In genomic region chr7:85030893-85031292, GRCh38 we compare ENCODE assay signal across 8 cellular contexts.
DNase-seq lines count a peak whose midpoint lies in the region; ATAC-seq and TF ChIP-seq lines count a peak whose summit lies in the region.

No MANE protein-coding gene starts in this region.

- no peaks in the 10 kb centered on the region for H3K27me3 ChIP-seq in upper lobe of left lung

- intact Hi-C loops in left cardiac atrium (cut with DNase I) = no loop called here

- DNase-seq in NCI-H345 (lab: John Stamatoyannopoulos, UW) (peak; percentile 1), NCI-H345 treated with DMSO at 0.1 percent for 48 hours (lab: John Stamatoyannopoulos, UW; ENCODE audit: unreplicated experiment) (no peak), SHP77 treated with DMSO at 0.1 percent for 48 hours (lab: John Stamatoyannopoulos, UW) (peak; percentile 7), foreskin fibroblast (peak; percentile 40 to 73), upper lobe of left lung (no peak), left cardiac atrium (no peak)

- no peaks in the 10 kb centered on the region for H3K4me1 ChIP-seq in upper lobe of left lung

- H3K4me3 ChIP-seq in foreskin fibroblast (ENCODE audit: low read depth in 1 of 2, low read length in 2 of 2) (no peak overlapping the region), upper lobe of left lung (no peak overlapping the region)

- no peak overlapping the region for H3K27ac ChIP-seq in upper lobe of left lung

- ATAC-seq in HG03342 (IDR thresholded peaks at IDR 0.05; ENCODE audit: unreplicated experiment) (peak; percentile 68), upper lobe of left lung (ENCODE audit: low FRiP score in 2 of 2) (no peak), GM19328 (IDR thresholded peaks at IDR 0.05; ENCODE audit: unreplicated experiment) (no peak), left cardiac atrium (no peak)

- TF ChIP-seq CTCF in foreskin fibroblast (IDR thresholded peaks at IDR 0.05; ENCODE audit: low read depth, low read length) (peak; percentile 23), upper lobe of left lung (IDR thresholded peaks at IDR 0.05) (peak in 4 of 6 experiments; percentile 27 to 44 (median 39))

- no peak for TF ChIP-seq POLR2A in upper lobe of left lung (IDR thresholded peaks at IDR 0.05)

- H3K36me3 ChIP-seq in upper lobe of left lung = no peaks in the 10 kb centered on the region

- TF ChIP-seq EP300 in upper lobe of left lung (IDR thresholded peaks at IDR 0.05) = no peak

- H3K9me3 ChIP-seq in upper lobe of left lung = no peaks in the 10 kb centered on the region

Comparison
In these comparisons a context has a peak if more than half of its experiments do, and no peak if none do; other contexts are left out.
1. DNase-seq: peak in NCI-H345 (single experiment), SHP77 treated with DMSO at 0.1 percent for 48 hours (single experiment) and foreskin fibroblast (2 of 2); none in NCI-H345 treated with DMSO at 0.1 percent for 48 hours (single experiment), upper lobe of left lung (0 of 2) and left cardiac atrium (single experiment).